1 cellular context compared by ENCODE assay signal in the genomic region with DNA sequence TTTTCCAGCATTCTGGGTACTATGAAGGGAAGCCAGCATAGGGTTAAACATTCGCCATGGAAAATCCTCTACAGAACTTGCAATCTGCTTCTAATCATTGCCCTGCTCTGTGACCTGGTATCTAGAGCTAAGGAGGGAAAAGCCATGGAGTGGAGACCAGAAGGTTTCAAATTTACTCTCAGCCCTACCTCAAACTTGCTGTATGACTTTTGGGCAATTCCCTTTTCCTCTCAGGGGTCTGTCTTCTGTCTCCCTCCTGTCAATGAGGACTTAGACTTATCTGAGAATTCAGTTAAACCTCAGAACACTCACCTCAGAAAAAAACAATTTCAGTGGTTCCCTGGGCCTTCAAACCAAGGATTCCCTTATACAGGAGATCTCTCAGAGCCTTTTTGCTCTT.
TF ChIP-seq lines count a peak whose summit lies in the region.

No MANE protein-coding gene starts in this region.

TF ChIP-seq in IMR-90, 13 proteins besides CTCF, POLR2A, EP300 and RAD21 (continued from another document):
- TF ChIP-seq MXI1 (IDR thresholded peaks at IDR 0.05; ENCODE audit: borderline replicate concordance, low read depth, low read length) = no peak
- TF ChIP-seq SMC3 (IDR thresholded peaks at IDR 0.05; ENCODE audit: low read depth, low read length) = no peak
